29 cellular contexts compared by ENCODE assay signal in genomic region chr9:99366601-99367000, GRCh38.
"Had no signal": no experiment of that assay in that cellular context is flagged by ENCODE, and none has a peak within 500 bp of the region (broad histone marks: within the 10 kb centered on the region; RNA-seq: fewer than 3 reads in every experiment).

No MANE protein-coding gene starts in this region.

- H2AFZ ChIP-seq: neural progenitor cell had no signal

- H3K4me3 ChIP-seq: ascending aorta, left ventricle myocardium inferior, lung, neural progenitor cell, suprapubic skin, tibial artery, upper lobe of right lung had no signal

- ATAC-seq: natural killer cell, sciatic nerve, upper lobe of right lung had no signal

- H3K36me3 ChIP-seq: ascending aorta, brain microvascular endothelial cell, left ventricle myocardium inferior, neural progenitor cell, suprapubic skin, tibial artery, upper lobe of right lung had no signal

- DNase-seq: activated CD4-positive, alpha-beta memory T cell treated with anti-CD3 and anti-CD28 coated beads for 36 hours; activated CD4-positive, alpha-beta T cell treated with anti-CD3 and anti-CD28 coated beads, Interleukin-2, amount 10 ng/mL, durations not matched to agents 24 days and 14 days; activated CD4-positive, CD25-positive, alpha-beta regulatory T cell treated with anti-CD3 and anti-CD28 coated beads, Interleukin-2, amount 50 U/mL, for 72 hours; activated CD8-positive, alpha-beta memory T cell treated with anti-CD3 and anti-CD28 coated beads, Interleukin-2, amount 50 U/mL, for 4 hours; activated effector memory CD4-positive, alpha-beta T cell treated with anti-CD3 and anti-CD28 coated beads, Interleukin-2, amount 50 U/mL, for 16 hours; activated naive CD4-positive, alpha-beta T cell treated with anti-CD3 and anti-CD28 coated beads for 36 hours; activated naive CD8-positive, alpha-beta T cell treated with anti-CD3 and anti-CD28 coated beads, Interleukin-2, amount 10 ng/mL, durations not matched to agents 7 days and 5 days; activated T-cell treated with anti-CD3 and anti-CD28 coated beads, Interleukin-2, amount 50 U/mL, for 1 hour; brain microvascular endothelial cell; caudate nucleus; foreskin melanocyte; left ventricle myocardium inferior; mesendoderm; natural killer cell; occipital lobe; posterior cingulate gyrus; small intestine; stimulated activated CD4-positive, alpha-beta T cell treated with anti-CD3 and anti-CD28 coated beads, Interleukin-1b, Interleukin-23, amount 100 ng/mL, for 48 hours; stimulated activated CD4-positive, alpha-beta T cell treated with anti-CD3 and anti-CD28 coated beads, Interleukin-4, amount 100 ng/mL, for 4 hours; stimulated activated CD8-positive, alpha-beta memory T cell treated with anti-CD3 and anti-CD28 coated beads, Interleukin-4, amount 100 ng/mL, for 48 hours; stimulated activated naive CD4-positive, alpha-beta T cell; T-helper 2 cell; tibial artery; upper lobe of right lung had no signal

- H3K27me3 ChIP-seq: ascending aorta, neural progenitor cell, upper lobe of right lung had no signal

- H3K4me2 ChIP-seq: neural progenitor cell had no signal

- H3K9ac ChIP-seq: neural progenitor cell had no signal

- H3K27ac ChIP-seq: ascending aorta, brain microvascular endothelial cell, left ventricle myocardium inferior, neural progenitor cell, suprapubic skin, upper lobe of right lung had no signal

- H3K9me3 ChIP-seq: ascending aorta, left ventricle myocardium inferior, suprapubic skin, tibial artery, upper lobe of right lung had no signal
